In the genomic region with DNA sequence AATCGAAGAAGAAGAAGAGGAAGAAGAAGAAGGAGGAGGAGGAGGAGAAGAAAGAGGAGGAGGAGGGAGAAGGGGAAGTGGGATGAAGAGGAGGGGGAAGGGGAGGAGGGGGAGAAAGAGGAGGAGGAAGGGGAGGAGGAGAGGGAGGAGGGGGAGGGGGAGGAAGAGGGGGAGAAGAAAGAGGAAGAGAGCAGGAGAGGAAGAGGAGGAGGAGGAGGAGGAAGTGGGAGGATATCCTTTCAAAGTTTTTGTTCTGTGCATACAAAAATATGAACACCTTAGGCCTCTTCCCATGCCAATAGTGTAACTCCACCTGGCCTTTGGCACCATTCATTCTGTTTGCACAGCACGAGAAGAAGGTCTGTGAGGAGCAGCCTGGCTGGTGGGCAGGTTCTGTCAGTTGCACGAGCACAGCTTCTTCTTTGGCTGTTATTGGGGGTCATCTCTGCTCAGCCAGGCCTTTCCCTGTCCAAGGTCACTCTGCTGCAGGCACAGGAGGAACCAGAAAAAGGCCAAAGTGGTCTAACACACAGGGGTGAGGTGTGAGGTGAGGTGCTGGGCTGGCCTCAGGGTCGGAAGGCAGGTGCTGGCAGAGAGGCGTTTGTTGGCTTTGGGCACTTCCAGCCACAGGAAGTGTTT, we compare ENCODE assay signal across 16 cellular contexts. TPM values are rescaled to one million over a fixed set of nuclear protein-coding genes. Genes with fewer than 3 reads are reported as not detected.
A peak's percentile ranks its signal among the peaks of the same experiment; 100 is the strongest.
DNase-seq lines count a peak whose midpoint lies in the region; ATAC-seq, FAIRE-seq and TF ChIP-seq lines count a peak whose summit lies in the region.
"Had no signal": no experiment of that assay in that cellular context is flagged by ENCODE, and none has a peak within 500 bp of the region (broad histone marks: within the 10 kb centered on the region; RNA-seq: fewer than 3 reads in every experiment).

No MANE protein-coding gene starts in this region.

- no peaks in the 10 kb centered on the region for H3K9me3 Mint-ChIP-seq in endothelial cell (ENCODE audit: unreplicated experiment)
- no peaks in the 10 kb centered on the region for H3K9me3 Mint-ChIP-seq in Calu3 (ENCODE audit: low read depth, unreplicated experiment)

- peak overlapping the region; percentile 66 for H3K27ac ChIP-seq in HL-60 (replicated peaks)
- H3K27ac ChIP-seq: thoracic aorta had no signal

- H3K36me3 Mint-ChIP-seq in endothelial cell (ENCODE audit: low read depth, unreplicated experiment) = no peaks in the 10 kb centered on the region
- no peaks in the 10 kb centered on the region for H3K36me3 Mint-ChIP-seq in Calu3 (ENCODE audit: insufficient read depth, unreplicated experiment)
- H3K36me3 Mint-ChIP-seq: activated naive CD8-positive, alpha-beta T cell had no signal

- CTCF ChIA-PET in Calu3 (lab: Charles Lee) = interaction anchor here (0.6 kb wide), 1 partner anchor 584 kb away, joined by 6 read pairs; no protein-coding TSS in a partner anchor

- TF ChIP-seq CTCF in HL-60 (IDR thresholded peaks at IDR 0.05; ENCODE audit: insufficient read depth, low read length) (no peak), endothelial cell (IDR thresholded peaks at IDR 0.05; ENCODE audit: unreplicated experiment) (no peak), Calu3 (IDR thresholded peaks at IDR 0.05; ENCODE audit: unreplicated experiment) (no peak)

- H3K4me3 Mint-ChIP-seq in endothelial cell (ENCODE audit: unreplicated experiment) = no peak overlapping the region
- H3K4me3 Mint-ChIP-seq in Calu3 (ENCODE audit: low read depth, unreplicated experiment) = no peak overlapping the region
- H3K4me3 Mint-ChIP-seq: activated naive CD8-positive, alpha-beta T cell; B cell had no signal

- intact Hi-C loops in Calu3 (cut with micrococcal nuclease; ENCODE audit: unreplicated experiment) = no loop called here

- H3K27me3 Mint-ChIP-seq in endothelial cell (ENCODE audit: unreplicated experiment) (peaks cover 2% of the 10 kb centered on the region), Calu3 (ENCODE audit: unreplicated experiment) (peaks cover 16% of the 10 kb centered on the region)
- H3K27me3 Mint-ChIP-seq: activated naive CD8-positive, alpha-beta T cell had no signal

- no peak for FAIRE-seq in GM19239 (lab: Jason Lieb, UNC)
- FAIRE-seq: RCC 7860 had no signal

- ATAC-seq in GM21723 (IDR thresholded peaks at IDR 0.05; ENCODE audit: unreplicated experiment) = no peak

- H3K4me1 Mint-ChIP-seq in endothelial cell (ENCODE audit: unreplicated experiment) (peaks cover 8% of the 10 kb centered on the region), Calu3 (ENCODE audit: low read depth, unreplicated experiment) (peaks cover 7% of the 10 kb centered on the region)
- H3K4me1 Mint-ChIP-seq: B cell had no signal

- no peak overlapping the region for H3K4me3 ChIP-seq in HL-60 (replicated peaks; ENCODE audit: insufficient read depth, low read length)
- H3K4me3 ChIP-seq: thoracic aorta had no signal

- DNase-seq in COLO668 (lab: John Stamatoyannopoulos, UW; ENCODE audit: unreplicated experiment) = peak; percentile 74
- peak; percentile 71 for DNase-seq in HL-60 (ENCODE audit: low read depth in 1 of 2, low spot score in 1 of 2)
- peak; percentile 9 for DNase-seq in NCI-H69 (lab: John Stamatoyannopoulos, UW)
- DNase-seq in endothelial cell (ENCODE audit: low spot score) = no peak
- DNase-seq in NCI-H446 treated with DMSO at 0.1 percent for 48 hours (lab: John Stamatoyannopoulos, UW) = no peak
- no peak for DNase-seq in Calu3
- DNase-seq in GM19239 (ENCODE audit: insufficient read length, low spot score) = no peak
- DNase-seq: activated CD4-positive, CD25-positive, alpha-beta regulatory T cell; effector memory CD4-positive, alpha-beta T cell; NCI-H1048; stimulated activated CD4-positive, alpha-beta T cell treated with anti-CD3 and anti-CD28 coated beads, Interleukin-4, amount 100 ng/mL, for 24 hours had no signal

- no TSS peak for BruUV-seq in Calu3 (replicated peaks; lab: Mats Ljungman, UMichigan)

- H3K27ac Mint-ChIP-seq in endothelial cell (ENCODE audit: unreplicated experiment) (peak overlapping the region; percentile 0), Calu3 (ENCODE audit: unreplicated experiment) (no peak overlapping the region)
- H3K27ac Mint-ChIP-seq: activated naive CD8-positive, alpha-beta T cell; B cell had no signal

- H3K27me3 ChIP-seq in HL-60 (ENCODE audit: insufficient read depth, poor library complexity, severe bottlenecking) = no peaks in the 10 kb centered on the region

RNA-seq across cellular contexts. Expression of gene PLB1, which starts 25.8 kb away (rescaled TPM):
- total RNA-seq in endothelial cell (ENCODE audit: unreplicated experiment) (3.2 TPM), Calu3 (2022) (0.83 and 1.6 TPM in 2 replicates)

Comparison
In these comparisons a context has a peak if more than half of its experiments do, and no peak if none do; other contexts are left out.
1. DNase-seq: peak in COLO668 (single experiment), HL-60 (2 of 2) and NCI-H69 (single experiment); none in endothelial cell (single experiment), NCI-H446 treated with DMSO at 0.1 percent for 48 hours (single experiment), Calu3 (single experiment) and GM19239 (single experiment).